In genomic region chr20:33474963-33475362, GRCh38 we compare ENCODE assay signal across 18 cellular contexts. TPM values are rescaled to one million over a fixed set of nuclear protein-coding genes. Genes with fewer than 3 reads are reported as not detected.
DNase-seq lines count a peak whose midpoint lies in the region; ATAC-seq, FAIRE-seq and TF ChIP-seq lines count a peak whose summit lies in the region.
"Had no signal": no experiment of that assay in that cellular context is flagged by ENCODE, and none has a peak within 500 bp of the region (broad histone marks: within the 10 kb centered on the region; RNA-seq: fewer than 3 reads in every experiment).

No MANE protein-coding gene starts in this region.

- peaks cover 5 to 16% of the 10 kb centered on the region in 2 experiments; a peak in 4 of 5 replicates for H3K27me3 ChIP-seq in K562 (ENCODE audit: control insufficient read depth in 2 of 2, insufficient read depth in 2 of 2, low read length in 2 of 2)

- H3K36me3 Mint-ChIP-seq in stimulated activated effector memory CD8-positive, alpha-beta T cell treated with anti-CD3 and anti-CD28 coated beads, Interleukin-12 subunit alpha, Interleukin-12 subunit beta, amount 100 ng/mL, for 72 hours = no peaks in the 10 kb centered on the region
- H3K36me3 Mint-ChIP-seq: T-cell had no signal

- TF ChIP-seq EP300 in K562 (IDR thresholded peaks at IDR 0.05; ENCODE audit: low read length) = no peak

- H3K9me3 ChIP-seq in K562 (replicated peaks; ENCODE audit: control insufficient read depth, insufficient read depth, low read depth, low read length) = no peaks in the 10 kb centered on the region
- H3K9me3 ChIP-seq: Caco-2, HAP-1 had no signal

- TF ChIP-seq CTCF in K562 (IDR thresholded peaks at IDR 0.05 in 2 of 3, conservative IDR thresholded peaks at IDR 0.05 in 1 of 3; ENCODE audit: insufficient read depth in 2 of 3, low read depth in 1 of 3, low read length in 3 of 3) = no peak

- CTCF ChIA-PET in K562 (lab: Yijun Ruan, JAX; ENCODE audit: low intra/inter-chr PET ratio) = no interaction called here

- no peak overlapping the region for H3K27ac Mint-ChIP-seq in stimulated activated effector memory CD8-positive, alpha-beta T cell treated with anti-CD3 and anti-CD28 coated beads, Interleukin-12 subunit alpha, Interleukin-12 subunit beta, amount 100 ng/mL, for 72 hours
- H3K27ac Mint-ChIP-seq: B cell; CD4-positive, alpha-beta T cell; T-cell had no signal

- H3K9ac ChIP-seq in K562 (ENCODE audit: insufficient read depth in 1 of 2, low read depth in 2 of 2, low read length in 2 of 2) = no peak overlapping the region

- H3K4me2 ChIP-seq in K562 (ENCODE audit: insufficient read depth, low read length) = no peak overlapping the region

- no TSS peak for BruUV-seq in K562 (replicated peaks; lab: Mats Ljungman, UMichigan)

- H3K4me1 ChIP-seq in K562 (replicated peaks in 1 of 2; ENCODE audit: control insufficient read depth in 2 of 2, insufficient read depth in 2 of 2, low read length in 2 of 2) = peaks cover 2 to 14% of the 10 kb centered on the region in 2 experiments
- H3K4me1 ChIP-seq: HAP-1 had no signal

- no peak for FAIRE-seq in K562 (lab: Jason Lieb, UNC)
- no peak for FAIRE-seq in GM19239 (lab: Jason Lieb, UNC)

- H3K9me1 ChIP-seq in K562 (ENCODE audit: control insufficient read depth, insufficient read depth, low read length) = no peaks in the 10 kb centered on the region

- DNase-seq in NCI-H1417 (lab: John Stamatoyannopoulos, UW) (peak in 2 of 3 experiments; percentile 45), NCI-H1417 treated with DMSO at 0.1 percent for 48 hours (lab: John Stamatoyannopoulos, UW) (no peak), NCI-H1105 (lab: John Stamatoyannopoulos, UW) (peak; percentile 29), NCI-H345 treated with DMSO at 0.1 percent for 48 hours (lab: John Stamatoyannopoulos, UW; ENCODE audit: unreplicated experiment) (peak; percentile 67), K562 (ENCODE audit: extremely low read depth in 1 of 4, low spot score in 3 of 4) (no peak), GM19239 (ENCODE audit: insufficient read length, low spot score) (no peak)
- DNase-seq in stimulated activated effector memory CD8-positive, alpha-beta T cell treated with anti-CD3 and anti-CD28 coated beads, Interleukin-12 subunit alpha, Interleukin-12 subunit beta, amount 100 ng/mL, for 72 hours (ENCODE audit: low spot score in 2 of 2) = no peak
- no peak for DNase-seq in stimulated activated CD4-positive, alpha-beta T cell treated with anti-CD3 and anti-CD28 coated beads, Interleukin-2, amount 100 ng/mL, for 48 hours
- DNase-seq: Caco-2; CD4-positive, alpha-beta T cell; NCI-H1930; NCI-H2227 treated with DMSO at 0.1 percent for 48 hours; NK-92 treated with Interleukin-12 subunit alpha and Interleukin-12 subunit beta, amount 100 ng/mL, for 24 hours; SHP77 treated with DMSO at 0.1 percent for 48 hours; T-cell had no signal

- H3K79me2 ChIP-seq in K562 (ENCODE audit: control insufficient read depth, insufficient read depth, low read length) = no peaks in the 10 kb centered on the region

- H3K9me3 Mint-ChIP-seq in stimulated activated effector memory CD8-positive, alpha-beta T cell treated with anti-CD3 and anti-CD28 coated beads, Interleukin-12 subunit alpha, Interleukin-12 subunit beta, amount 100 ng/mL, for 72 hours = no peaks in the 10 kb centered on the region
- H3K9me3 Mint-ChIP-seq: CD4-positive, alpha-beta T cell; T-cell had no signal

- no peaks in the 10 kb centered on the region for H3K4me1 Mint-ChIP-seq in stimulated activated effector memory CD8-positive, alpha-beta T cell treated with anti-CD3 and anti-CD28 coated beads, Interleukin-12 subunit alpha, Interleukin-12 subunit beta, amount 100 ng/mL, for 72 hours
- H3K4me1 Mint-ChIP-seq: T-cell had no signal

- in situ Hi-C loops in K562 (cut with MboI) = no loop called here

- no peak overlapping the region for H2AFZ ChIP-seq in K562 (ENCODE audit: low read depth, low read length)

- no peak overlapping the region for H3K4me3 Mint-ChIP-seq in stimulated activated effector memory CD8-positive, alpha-beta T cell treated with anti-CD3 and anti-CD28 coated beads, Interleukin-12 subunit alpha, Interleukin-12 subunit beta, amount 100 ng/mL, for 72 hours
- H3K4me3 Mint-ChIP-seq: B cell; CD4-positive, alpha-beta T cell; T-cell had no signal

- WGBS in K562 (ENCODE audit: insufficient coverage, low coverage, missing lambda C conversion rate) = 5% methylated on average over 8 of the region's 11 CpGs

- no peak for TF ChIP-seq RAD21 in K562 (CRISPR knock-in tag; conservative IDR thresholded peaks at IDR 0.05 in 1 of 2, IDR thresholded peaks at IDR 0.05 in 1 of 2)

- peak; percentile 47; the same call in 2 of the 3 replicates for ATAC-seq in K562
- ATAC-seq in stimulated activated effector memory CD8-positive, alpha-beta T cell treated with anti-CD3 and anti-CD28 coated beads, Interleukin-12 subunit alpha, Interleukin-12 subunit beta, amount 100 ng/mL, for 72 hours = no peak
- ATAC-seq: SK-N-SH treated with all-trans-retinoic acid at 6 μM for 48 hours, T-cell had no signal

- TF ChIP-seq POLR2A in K562 (conservative IDR thresholded peaks at IDR 0.05) = no peak

- H3K36me3 ChIP-seq in K562 (ENCODE audit: control insufficient read depth, insufficient read depth, low read length) = no peaks in the 10 kb centered on the region
- H3K36me3 ChIP-seq: HAP-1 had no signal

- no peak overlapping the region for H3K27ac ChIP-seq in K562 (ENCODE audit: extremely low read depth, low read depth, low read length)

- intact Hi-C loops in K562 (cut with micrococcal nuclease) = no loop called here

- 0 out of 2 replicates have a peak, but pooled peaks cover 7% of the 10 kb centered on the region for H4K20me1 ChIP-seq in K562 (replicated peaks; ENCODE audit: control insufficient read depth, insufficient read depth, low read length)

- H3K4me3 ChIP-seq in K562 = no peak overlapping the region
- H3K4me3 ChIP-seq: HAP-1 had no signal

- POLR2A ChIA-PET in K562 (lab: Yijun Ruan, JAX) = interaction anchor here (0.5 to 0.8 kb wide), 2 partner anchors 11 to 15 kb away, joined by 3 read pairs; partner anchors contain the start of gene CBFA2T2

TF ChIP-seq in K562, 482 proteins besides CTCF, POLR2A, EP300 and RAD21 (continues in another document):
- TF ChIP-seq ZNF785 (CRISPR knock-in tag; IDR thresholded peaks at IDR 0.05) = no peak
- no peak for TF ChIP-seq NR2C2 (CRISPR knock-in tag; IDR thresholded peaks at IDR 0.05)
- no peak for TF ChIP-seq NR2C2 (tag; IDR thresholded peaks at IDR 0.05)
- TF ChIP-seq GMEB1 (CRISPR knock-in tag; IDR thresholded peaks at IDR 0.05) = no peak

RNA-seq across cellular contexts. Expression of gene CBFA2T2, which starts 14.9 kb away (rescaled TPM):
- 24.3 and 29.1 TPM in 2 replicates for total RNA-seq in K562 (2011; cell fraction: chromatin; rRNA removed; ENCODE audit: low replicate concordance)
- total RNA-seq in K562 (2011; cell fraction: nucleolus; rRNA removed) = 10.5 and 11.7 TPM in 2 replicates
- 19.6 and 24.3 TPM in 2 replicates for total RNA-seq in K562 (2011; cell fraction: nucleoplasm; rRNA removed)
- total RNA-seq in K562 (2014; rRNA removed) (2.9 and 4.4 TPM in 2 replicates), K562 (2014; rRNA removed; fragmentation: Illumina TruSeq; extraction: Trizol) (3.2 and 5.2 TPM in 2 replicates), K562 (2015; rRNA removed; fragmentation: Illumina TruSeq; extraction: Trizol) (5.8 and 6.8 TPM in 2 replicates), K562 (2021) (8.6 and 9.7 TPM in 2 replicates)
- polyA plus RNA-seq in K562 (2011; rRNA removed) (9.6 and 15.6 TPM in 2 replicates), K562 (2014; fragmentation: Illumina TruSeq; extraction: Trizol) (7.3 and 8.2 TPM in 2 replicates), K562 (2014; fragmentation: Nextera tagmentation; extraction: Ambion mirVana) (under 1 TPM; 0.27 to 0.41 TPM), K562 (2014; rRNA removed) (7.8 and 8.8 TPM in 2 replicates)
- polyA plus RNA-seq in K562 (2011; cell fraction: cytosol; rRNA removed) = 10.8 and 12.4 TPM in 2 replicates
- 29.5 and 31.2 TPM in 2 replicates for polyA plus RNA-seq in K562 (2011; cell fraction: nucleus; rRNA removed)
- 7.4 and 9.3 TPM in 2 replicates for polyA plus RNA-seq in K562 (2012)
- 10.6 and 12.2 TPM in 2 replicates for polyA minus RNA-seq in K562 (2011; rRNA and poly(A)+ RNA removed)
- 7.3 and 11.4 TPM in 2 replicates for polyA minus RNA-seq in K562 (2011; cell fraction: cytosol; rRNA and poly(A)+ RNA removed)
- polyA minus RNA-seq in K562 (2011; cell fraction: nucleus; rRNA and poly(A)+ RNA removed) = 3.8 and 7.2 TPM in 2 replicates

RNA-seq across cellular contexts. Expression of gene SNTA1, which starts 31.4 kb away (rescaled TPM):
- 5.9 and 12.0 TPM in 2 replicates for total RNA-seq in K562 (2011; cell fraction: chromatin; rRNA removed; ENCODE audit: low replicate concordance)
- total RNA-seq in K562 (2011; cell fraction: nucleolus; rRNA removed) = 13.7 and 14.1 TPM in 2 replicates
- total RNA-seq in K562 (2011; cell fraction: nucleoplasm; rRNA removed) = 10.3 and 11.0 TPM in 2 replicates
- total RNA-seq in K562 (2014; rRNA removed) = 40.8 and 50.9 TPM in 2 replicates
- total RNA-seq in K562 (2014; rRNA removed; fragmentation: Illumina TruSeq; extraction: Trizol) = 9.1 and 9.8 TPM in 2 replicates
- 19.6 and 20.3 TPM in 2 replicates for total RNA-seq in K562 (2015; rRNA removed; fragmentation: Illumina TruSeq; extraction: Trizol)
- total RNA-seq in K562 (2021) = 35.3 and 35.4 TPM in 2 replicates
- polyA plus RNA-seq in K562 (2011; rRNA removed) = 20.2 and 22.1 TPM in 2 replicates
- 28.9 and 54.5 TPM in 2 replicates for polyA plus RNA-seq in K562 (2011; cell fraction: cytosol; rRNA removed)
- polyA plus RNA-seq in K562 (2011; cell fraction: nucleus; rRNA removed) = 13.7 and 18.7 TPM in 2 replicates
- 22.4 and 26.1 TPM in 2 replicates for polyA plus RNA-seq in K562 (2012)
- 21.2 and 23.5 TPM in 2 replicates for polyA plus RNA-seq in K562 (2014; fragmentation: Illumina TruSeq; extraction: Trizol)
- 1 to 10 TPM; 1.2 to 2.0 TPM for polyA plus RNA-seq in K562 (2014; fragmentation: Nextera tagmentation; extraction: Ambion mirVana)
- 30.7 and 32.9 TPM in 2 replicates for polyA plus RNA-seq in K562 (2014; rRNA removed)
- 8.0 and 13.9 TPM in 2 replicates for polyA minus RNA-seq in K562 (2011; rRNA and poly(A)+ RNA removed)
- polyA minus RNA-seq in K562 (2011; cell fraction: cytosol; rRNA and poly(A)+ RNA removed) = 15.7 and 15.9 TPM in 2 replicates
- 3.5 and 4.8 TPM in 2 replicates for polyA minus RNA-seq in K562 (2011; cell fraction: nucleus; rRNA and poly(A)+ RNA removed)

Comparison
In these comparisons a context has a peak if more than half of its experiments do, and no peak if none do; other contexts are left out.
1. DNase-seq: peak in NCI-H1417 (2 of 3), NCI-H1105 (single experiment) and NCI-H345 treated with DMSO at 0.1 percent for 48 hours (single experiment); none in NCI-H1417 treated with DMSO at 0.1 percent for 48 hours (single experiment), K562 (0 of 4), GM19239 (single experiment), stimulated activated effector memory CD8-positive, alpha-beta T cell treated with anti-CD3 and anti-CD28 coated beads, Interleukin-12 subunit alpha, Interleukin-12 subunit beta, amount 100 ng/mL, for 72 hours (0 of 2) and stimulated activated CD4-positive, alpha-beta T cell treated with anti-CD3 and anti-CD28 coated beads, Interleukin-2, amount 100 ng/mL, for 48 hours (0 of 2).